ENCODE assay signal across 10 cellular contexts in the genomic region with DNA sequence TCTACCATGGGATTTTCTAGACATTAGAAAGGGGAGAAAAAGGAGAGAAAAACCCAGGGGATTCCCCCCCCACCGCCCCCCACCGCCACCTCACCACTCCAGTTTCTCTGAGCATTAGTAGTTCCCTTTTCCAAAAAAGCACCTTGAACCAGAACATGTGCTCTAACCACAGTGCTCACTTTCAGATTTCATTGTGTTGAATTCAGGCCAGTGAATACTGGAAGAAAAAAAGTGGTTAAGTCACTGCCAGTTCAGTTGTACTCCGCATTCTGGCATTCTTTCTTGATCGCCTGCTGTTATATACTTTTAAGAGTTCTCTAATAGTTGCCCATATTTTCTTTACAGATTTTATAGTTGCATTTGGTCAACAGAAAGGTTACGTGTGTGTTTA. TPM values are rescaled to one million over a fixed set of nuclear protein-coding genes. Genes with fewer than 3 reads are reported as not detected.
DNase-seq lines count a peak whose midpoint lies in the region; ATAC-seq and TF ChIP-seq lines count a peak whose summit lies in the region.
"Had no signal": no experiment of that assay in that cellular context is flagged by ENCODE, and none has a peak within 500 bp of the region (broad histone marks: within the 10 kb centered on the region; RNA-seq: fewer than 3 reads in every experiment).

No MANE protein-coding gene starts in this region.

- POLR2A ChIA-PET in Caco-2 (lab: Charles Lee), result no interaction called here

- no peaks in the 10 kb centered on the region for H3K4me1 Mint-ChIP-seq in Caco-2 (ENCODE audit: low read depth, unreplicated experiment)
- H3K4me1 Mint-ChIP-seq in endothelial cell (ENCODE audit: unreplicated experiment), result peaks cover 17% of the 10 kb centered on the region
- H3K4me1 Mint-ChIP-seq in activated naive CD4-positive, alpha-beta T cell treated with anti-CD3 and anti-CD28 coated beads, Interleukin-2, amount 10 ng/mL, durations not matched to agents 7 days and 5 days, result no peaks in the 10 kb centered on the region

- H4K20me1 ChIP-seq in mammary epithelial cell (ENCODE audit: insufficient read depth, low read length), result no peaks in the 10 kb centered on the region

- in situ Hi-C loops in mammary epithelial cell (cut with MboI; ENCODE audit: low sequenced_read_pairs in 2 of 2), result no loop called here

- BruUV-seq in Caco-2 (replicated peaks; lab: Mats Ljungman, UMichigan) (no TSS peak), mammary epithelial cell (replicated peaks; lab: Mats Ljungman, UMichigan) (no TSS peak)

- no peak overlapping the region for H2AFZ ChIP-seq in mammary epithelial cell (ENCODE audit: low read depth, low read length)

- ATAC-seq in GM21360 (IDR thresholded peaks at IDR 0.05; ENCODE audit: unreplicated experiment), result peak; percentile 75
- peak; percentile 51 for ATAC-seq in HG03439 (IDR thresholded peaks at IDR 0.05; ENCODE audit: unreplicated experiment)

- peaks cover 23% of the 10 kb centered on the region for H3K79me2 ChIP-seq in mammary epithelial cell (ENCODE audit: insufficient read depth, low read length)

- no peak overlapping the region for H3K27ac ChIP-seq in mammary epithelial cell (ENCODE audit: insufficient read depth, low read depth, low read length)

- H3K9ac ChIP-seq in mammary epithelial cell (ENCODE audit: insufficient read depth, low read length), result no peak overlapping the region

- H3K36me3 ChIP-seq in Caco-2 (ENCODE audit: control insufficient read depth, insufficient read depth, low read length) (no peaks in the 10 kb centered on the region), H7 (replicated peaks; ENCODE audit: control insufficient read depth, insufficient read depth, low read length) (no peaks in the 10 kb centered on the region), mammary epithelial cell (ENCODE audit: insufficient read depth, low read length) (no peaks in the 10 kb centered on the region)

- DNase-seq in Caco-2 (no peak), endothelial cell (ENCODE audit: low spot score) (no peak), superior temporal gyrus (ENCODE audit: extremely low spot score) (no peak), H7 (no peak), mammary epithelial cell (no peak)
- DNase-seq in activated naive CD4-positive, alpha-beta T cell treated with anti-CD3 and anti-CD28 coated beads, Interleukin-2, amount 10 ng/mL, durations not matched to agents 7 days and 5 days, result no peak
- DNase-seq: CD4-positive, CD25-positive, alpha-beta regulatory T cell; NCI-H774 had no signal

- H3K4me3 ChIP-seq in Caco-2 (ENCODE audit: low read depth, low read length), result no peak overlapping the region
- H3K4me3 ChIP-seq in H7 (ENCODE audit: insufficient read depth, low read depth, low read length), result no peak overlapping the region
- H3K4me3 ChIP-seq in mammary epithelial cell (replicated peaks in 1 of 3; ENCODE audit: insufficient read depth in 1 of 3, low read depth in 2 of 3, low read length in 3 of 3), result no peak overlapping the region

- H3K9me3 Mint-ChIP-seq in Caco-2 (ENCODE audit: unreplicated experiment), result no peaks in the 10 kb centered on the region
- no peaks in the 10 kb centered on the region for H3K9me3 Mint-ChIP-seq in endothelial cell (ENCODE audit: unreplicated experiment)
- no peaks in the 10 kb centered on the region for H3K9me3 Mint-ChIP-seq in activated naive CD4-positive, alpha-beta T cell treated with anti-CD3 and anti-CD28 coated beads, Interleukin-2, amount 10 ng/mL, durations not matched to agents 7 days and 5 days

- H3K4me2 ChIP-seq in mammary epithelial cell (ENCODE audit: insufficient read depth, low read depth, low read length), result no peak overlapping the region

- 57% methylated on average over 3 of the region's 5 CpGs for WGBS in mammary epithelial cell (ENCODE audit: low coverage, missing lambda C conversion rate)

- peaks cover 6% of the 10 kb centered on the region for H3K36me3 Mint-ChIP-seq in Caco-2 (ENCODE audit: insufficient read depth, unreplicated experiment)
- H3K36me3 Mint-ChIP-seq in endothelial cell (ENCODE audit: low read depth, unreplicated experiment), result no peaks in the 10 kb centered on the region
- H3K36me3 Mint-ChIP-seq in activated naive CD4-positive, alpha-beta T cell treated with anti-CD3 and anti-CD28 coated beads, Interleukin-2, amount 10 ng/mL, durations not matched to agents 7 days and 5 days, result no peaks in the 10 kb centered on the region
- H3K36me3 Mint-ChIP-seq: CD4-positive, CD25-positive, alpha-beta regulatory T cell had no signal

- H3K27me3 Mint-ChIP-seq in Caco-2 (ENCODE audit: insufficient read depth, unreplicated experiment) (no peaks in the 10 kb centered on the region), endothelial cell (ENCODE audit: unreplicated experiment) (no peaks in the 10 kb centered on the region)
- H3K27me3 Mint-ChIP-seq in activated naive CD4-positive, alpha-beta T cell treated with anti-CD3 and anti-CD28 coated beads, Interleukin-2, amount 10 ng/mL, durations not matched to agents 7 days and 5 days, result no peaks in the 10 kb centered on the region

- intact Hi-C loops in Caco-2 (cut with micrococcal nuclease; ENCODE audit: unreplicated experiment) (loop anchor here (1.0 to 2.0 kb wide), 2 partner anchors 25 to 40 kb away; a partner anchor contains a TSS), mammary epithelial cell (cut with micrococcal nuclease) (no loop called here)

- H3K4me3 Mint-ChIP-seq in Caco-2 (ENCODE audit: unreplicated experiment), result peak overlapping the region; percentile 43
- no peak overlapping the region for H3K4me3 Mint-ChIP-seq in endothelial cell (ENCODE audit: unreplicated experiment)
- no peak overlapping the region for H3K4me3 Mint-ChIP-seq in activated naive CD4-positive, alpha-beta T cell treated with anti-CD3 and anti-CD28 coated beads, Interleukin-2, amount 10 ng/mL, durations not matched to agents 7 days and 5 days
- H3K4me3 Mint-ChIP-seq: CD4-positive, CD25-positive, alpha-beta regulatory T cell had no signal

- TF ChIP-seq CTCF in Caco-2 (IDR thresholded peaks at IDR 0.05; ENCODE audit: insufficient read depth in 1 of 2, low read depth in 1 of 2, low read length in 1 of 2, severe bottlenecking in 1 of 2, unreplicated experiment in 1 of 2) (no peak), endothelial cell (IDR thresholded peaks at IDR 0.05; ENCODE audit: unreplicated experiment) (no peak), mammary epithelial cell (conservative IDR thresholded peaks at IDR 0.05 in 1 of 2, IDR thresholded peaks at IDR 0.05 in 1 of 2; ENCODE audit: extremely low read depth in 1 of 2, insufficient read depth in 1 of 2, low read depth in 1 of 2, low read length in 2 of 2) (no peak)

- H3K4me1 ChIP-seq in Caco-2 (peaks cover 35% of the 10 kb centered on the region), mammary epithelial cell (ENCODE audit: insufficient read depth, low read length) (no peaks in the 10 kb centered on the region)

- dilution Hi-C loops in mammary epithelial cell (cut with HindIII; ENCODE audit: low sequenced_read_pairs), result no loop called here

- H3K9me3 ChIP-seq in Caco-2 (no peaks in the 10 kb centered on the region), mammary epithelial cell (replicated peaks; ENCODE audit: insufficient read depth, low read length) (no peaks in the 10 kb centered on the region)

- H3K27ac Mint-ChIP-seq in Caco-2 (ENCODE audit: unreplicated experiment) (peak overlapping the region; percentile 83), endothelial cell (ENCODE audit: unreplicated experiment) (peak overlapping the region; percentile 78)
- no peak overlapping the region for H3K27ac Mint-ChIP-seq in activated naive CD4-positive, alpha-beta T cell treated with anti-CD3 and anti-CD28 coated beads, Interleukin-2, amount 10 ng/mL, durations not matched to agents 7 days and 5 days
- H3K27ac Mint-ChIP-seq: CD4-positive, CD25-positive, alpha-beta regulatory T cell had no signal

- no peaks in the 10 kb centered on the region for H3K27me3 ChIP-seq in Caco-2 (replicated peaks; ENCODE audit: control insufficient read depth, insufficient read depth, low read length)
- no peaks in the 10 kb centered on the region for H3K27me3 ChIP-seq in H7 (ENCODE audit: control insufficient read depth, insufficient read depth, low read length)
- H3K27me3 ChIP-seq in mammary epithelial cell (ENCODE audit: insufficient read depth, low read length), result no peaks in the 10 kb centered on the region

- CTCF ChIA-PET in Caco-2 (lab: Charles Lee) (no interaction called here), mammary epithelial cell (lab: Charles Lee; ENCODE audit: low non-redundant PET) (no interaction called here)
- CTCF ChIA-PET in activated naive CD4-positive, alpha-beta T cell treated with anti-CD3 and anti-CD28 coated beads, Interleukin-2, amount 10 ng/mL, durations not matched to agents 7 days and 5 days (lab: Charles Lee), result no interaction called here

RNA-seq across cellular contexts. Expression of a gene that starts 40.9 kb away (rescaled TPM):
- 21.7 and 22.7 TPM in 2 replicates for total RNA-seq in Caco-2 (2022)
- total RNA-seq in endothelial cell (ENCODE audit: unreplicated experiment), result 17.4 TPM
- total RNA-seq in H7 (2014; rRNA removed; shearing (Covaris generic)), result 16.0 and 18.7 TPM in 2 replicates
- 10 to 100 TPM in 1 of 2 donors, 1 to 10 TPM in 1; 7.5 to 12.5 TPM for total RNA-seq in mammary epithelial cell
- 3.4 TPM for polyA plus RNA-seq in mammary epithelial cell
- polyA minus RNA-seq in mammary epithelial cell, result 1.2 TPM
- polyA plus RNA-seq: CD4-positive, CD25-positive, alpha-beta regulatory T cell had no signal
